In the genomic region with DNA sequence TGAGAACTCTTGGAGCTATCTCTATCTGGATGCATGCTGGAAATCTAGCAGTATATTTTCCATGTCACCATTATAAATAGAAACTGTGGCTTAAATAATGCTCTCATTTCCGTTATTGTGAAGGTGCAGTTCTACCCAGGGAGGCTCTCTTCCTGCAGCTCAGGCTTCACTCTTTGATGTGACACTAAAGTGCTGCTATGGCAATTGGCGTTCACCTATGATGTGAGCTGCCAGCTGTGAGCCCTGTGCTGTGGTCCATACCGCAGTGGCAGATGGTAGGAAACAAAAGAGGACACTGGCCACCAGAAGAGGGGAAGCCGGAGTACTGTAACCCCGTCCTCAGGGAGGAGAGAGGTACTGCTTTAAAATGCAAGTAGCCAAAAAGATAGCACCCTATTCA, we compare ENCODE assay signal across 10 cellular contexts.
A peak's percentile ranks its signal among the peaks of the same experiment; 100 is the strongest.
DNase-seq lines count a peak whose midpoint lies in the region; ATAC-seq and TF ChIP-seq lines count a peak whose summit lies in the region.
"Had no signal": no experiment of that assay in that cellular context is flagged by ENCODE, and none has a peak within 500 bp of the region (broad histone marks: within the 10 kb centered on the region; RNA-seq: fewer than 3 reads in every experiment).

No MANE protein-coding gene starts in this region.

- H3K27me3 ChIP-seq in BLaER1: no peaks in the 10 kb centered on the region

- no peaks in the 10 kb centered on the region for H3K36me3 Mint-ChIP-seq in T-helper 1 cell treated with Interleukin-12 subunit alpha and Interleukin-12 subunit beta and Interleukin-4 antibody, amounts not matched to agents 30 μg/mL and 1 μg/mL, for 36 hours (ENCODE audit: low read depth)
- H3K36me3 Mint-ChIP-seq in activated naive CD8-positive, alpha-beta T cell treated with anti-CD3 and anti-CD28 coated beads, Interleukin-2, amount 50 U/mL, for 24 hours (ENCODE audit: low read depth): peaks cover 15% of the 10 kb centered on the region

- H4K20me1 ChIP-seq in BLaER1: no peaks in the 10 kb centered on the region

- H3K9me3 ChIP-seq in BLaER1: peaks cover 28% of the 10 kb centered on the region

- no peaks in the 10 kb centered on the region for H3K27me3 Mint-ChIP-seq in T-helper 1 cell treated with Interleukin-12 subunit alpha and Interleukin-12 subunit beta and Interleukin-4 antibody, amounts not matched to agents 30 μg/mL and 1 μg/mL, for 36 hours (ENCODE audit: low read depth)
- H3K27me3 Mint-ChIP-seq in activated naive CD8-positive, alpha-beta T cell treated with anti-CD3 and anti-CD28 coated beads, Interleukin-2, amount 50 U/mL, for 24 hours: no peaks in the 10 kb centered on the region

- no peaks in the 10 kb centered on the region for H3K36me3 ChIP-seq in BLaER1

- peak overlapping the region; percentile 71 for H3K4me3 Mint-ChIP-seq in T-helper 1 cell treated with Interleukin-12 subunit alpha and Interleukin-12 subunit beta and Interleukin-4 antibody, amounts not matched to agents 30 μg/mL and 1 μg/mL, for 36 hours
- peak overlapping the region; percentile 58 for H3K4me3 Mint-ChIP-seq in activated naive CD8-positive, alpha-beta T cell treated with anti-CD3 and anti-CD28 coated beads, Interleukin-2, amount 50 U/mL, for 24 hours
- H3K4me3 Mint-ChIP-seq: endodermal cell, neural crest cell had no signal

- ATAC-seq in activated naive CD8-positive, alpha-beta T cell treated with anti-CD3 and anti-CD28 coated beads, Interleukin-2, amount 50 U/mL, for 24 hours: peak; percentile 71
- no peak for ATAC-seq in GM21390 (IDR thresholded peaks at IDR 0.05; ENCODE audit: unreplicated experiment)

- peak overlapping the region; percentile 73 for H3K27ac ChIP-seq in BLaER1

- H3K4me1 ChIP-seq in BLaER1: peaks cover 30% of the 10 kb centered on the region

- peak; percentile 1 for DNase-seq in GM12865 (ENCODE audit: low read depth)
- DNase-seq in activated naive CD8-positive, alpha-beta T cell treated with anti-CD3 and anti-CD28 coated beads, Interleukin-2, amount 50 U/mL, for 24 hours: peak; percentile 3
- DNase-seq in AML-193 (lab: John Stamatoyannopoulos, UW): no peak
- DNase-seq in kidney glomerular epithelial cell (lab: John Stamatoyannopoulos, UW): no peak
- no peak for DNase-seq in COR-L47 (lab: John Stamatoyannopoulos, UW)
- DNase-seq: endodermal cell had no signal

- peaks cover 30% of the 10 kb centered on the region for H3K9me3 Mint-ChIP-seq in T-helper 1 cell treated with Interleukin-12 subunit alpha and Interleukin-12 subunit beta and Interleukin-4 antibody, amounts not matched to agents 30 μg/mL and 1 μg/mL, for 36 hours
- H3K9me3 Mint-ChIP-seq in activated naive CD8-positive, alpha-beta T cell treated with anti-CD3 and anti-CD28 coated beads, Interleukin-2, amount 50 U/mL, for 24 hours: peaks cover 18% of the 10 kb centered on the region

- H3K27ac Mint-ChIP-seq in T-helper 1 cell treated with Interleukin-12 subunit alpha and Interleukin-12 subunit beta and Interleukin-4 antibody, amounts not matched to agents 30 μg/mL and 1 μg/mL, for 36 hours: peak overlapping the region; percentile 75
- H3K27ac Mint-ChIP-seq in activated naive CD8-positive, alpha-beta T cell treated with anti-CD3 and anti-CD28 coated beads, Interleukin-2, amount 50 U/mL, for 24 hours: peak overlapping the region; percentile 65
- H3K27ac Mint-ChIP-seq: endodermal cell had no signal

- peak overlapping the region; percentile 61 for H3K4me2 ChIP-seq in BLaER1

- peaks cover 8% of the 10 kb centered on the region for H3K4me1 Mint-ChIP-seq in T-helper 1 cell treated with Interleukin-12 subunit alpha and Interleukin-12 subunit beta and Interleukin-4 antibody, amounts not matched to agents 30 μg/mL and 1 μg/mL, for 36 hours (ENCODE audit: low read depth)
- H3K4me1 Mint-ChIP-seq in activated naive CD8-positive, alpha-beta T cell treated with anti-CD3 and anti-CD28 coated beads, Interleukin-2, amount 50 U/mL, for 24 hours: peaks cover 31% of the 10 kb centered on the region
- H3K4me1 Mint-ChIP-seq: neural crest cell had no signal

- no peak for TF ChIP-seq CTCF in GM12865 (IDR thresholded peaks at IDR 0.05; ENCODE audit: insufficient read depth, low read depth, low read length, missing control alignments)

- H3K4me3 ChIP-seq in BLaER1 (0 out of 2 replicates have a peak overlapping the region, but pooled peaks have one; percentile 8), GM12865 (ENCODE audit: low read depth, low read length) (no peak overlapping the region)

- H3K9ac ChIP-seq in BLaER1: peak overlapping the region; percentile 32; the same call in 1 of the 2 replicates

Comparison
In these comparisons a context has a peak if more than half of its experiments do, and no peak if none do; other contexts are left out.
1. DNase-seq: peak in GM12865 (single experiment) and activated naive CD8-positive, alpha-beta T cell treated with anti-CD3 and anti-CD28 coated beads, Interleukin-2, amount 50 U/mL, for 24 hours (single experiment); none in AML-193 (0 of 2), kidney glomerular epithelial cell (single experiment) and COR-L47 (single experiment).